26 cellular contexts compared by ENCODE assay signal in genomic region chr17:56257075-56257474, GRCh38.
"Had no signal": no experiment of that assay in that cellular context is flagged by ENCODE, and none has a peak within 500 bp of the region (broad histone marks: within the 10 kb centered on the region; RNA-seq: fewer than 3 reads in every experiment).

No MANE protein-coding gene starts in this region.

- H3K27ac ChIP-seq: epithelial cell of prostate, esophagus squamous epithelium, heart right ventricle, left lung, skin epidermis, testis, transverse colon had no signal

- H3K4me3 ChIP-seq: esophagus squamous epithelium, heart right ventricle, left lung, lung, mucosa of descending colon, skin epidermis, testis, transverse colon had no signal

- ATAC-seq: activated CD4-positive, alpha-beta T cell treated with anti-CD3 and anti-CD28 coated beads for 36 hours; activated naive CD4-positive, alpha-beta T cell treated with anti-CD3 and anti-CD28 coated beads, Interleukin-2, amount 50 U/mL, for 72 hours; activated T-cell treated with anti-CD3 and anti-CD28 coated beads, Interleukin-2, amount 50 U/mL, for 72 hours; heart right ventricle; left lung; mucosa of descending colon; sciatic nerve; stimulated activated naive CD8-positive, alpha-beta T cell treated with anti-CD3 and anti-CD28 coated beads, Interleukin-15, Interleukin-2, amounts not matched to agents 100 U/mL and 50 U/mL, for 24 hours had no signal

- FAIRE-seq: colon, endometrium had no signal

- H3K36me3 ChIP-seq: esophagus squamous epithelium, heart right ventricle, left lung, transverse colon had no signal

- H3K4me1 Mint-ChIP-seq: activated CD4-positive, alpha-beta T cell treated with anti-CD3 and anti-CD28 coated beads for 36 hours; nephron had no signal

- H3K9me3 ChIP-seq: esophagus squamous epithelium, heart right ventricle, left lung, mucosa of descending colon, testis, transverse colon had no signal

- H3K9me3 Mint-ChIP-seq: activated naive CD4-positive, alpha-beta T cell treated with anti-CD3 and anti-CD28 coated beads, Interleukin-2, amount 50 U/mL, for 72 hours; activated T-cell treated with anti-CD3 and anti-CD28 coated beads, Interleukin-2, amount 50 U/mL, for 72 hours; nephron had no signal

- H3K4me1 ChIP-seq: esophagus squamous epithelium, heart right ventricle, left lung, testis, transverse colon had no signal

- H3K27me3 ChIP-seq: esophagus squamous epithelium, heart right ventricle, left lung, testis, transverse colon had no signal

- H3K4me3 Mint-ChIP-seq: activated CD4-positive, alpha-beta T cell treated with anti-CD3 and anti-CD28 coated beads for 36 hours; activated T-cell treated with anti-CD3 and anti-CD28 coated beads, Interleukin-2, amount 50 U/mL, for 72 hours; nephron had no signal

- H3K27ac Mint-ChIP-seq: activated CD4-positive, alpha-beta T cell treated with anti-CD3 and anti-CD28 coated beads for 36 hours; activated naive CD4-positive, alpha-beta T cell treated with anti-CD3 and anti-CD28 coated beads, Interleukin-2, amount 50 U/mL, for 72 hours; activated T-cell treated with anti-CD3 and anti-CD28 coated beads, Interleukin-2, amount 50 U/mL, for 72 hours; nephron had no signal

- DNase-seq: activated CD4-positive, alpha-beta T cell treated with anti-CD3 and anti-CD28 coated beads for 36 hours; activated CD4-positive, CD25-positive, alpha-beta regulatory T cell; activated naive CD4-positive, alpha-beta T cell; activated T-cell treated with anti-CD3 and anti-CD28 coated beads for 4 hours; activated T-cell treated with anti-CD3 and anti-CD28 coated beads, Interleukin-2, amount 50 U/mL, for 72 hours; anterior cingulate cortex; dermis blood vessel endothelial cell; effector CD4-positive, alpha-beta T cell; esophagus squamous epithelium; foreskin melanocyte; heart right ventricle; left lung; mucosa of descending colon; stimulated activated CD4-positive, alpha-beta T cell treated with anti-CD3 and anti-CD28 coated beads, Interleukin-12 subunit alpha, Interleukin-12 subunit beta, amount 100 ng/mL, for 4 hours; stimulated activated CD4-positive, alpha-beta T cell treated with anti-CD3 and anti-CD28 coated beads, Interleukin-4, amount 100 ng/mL, for 1 hour; stimulated activated naive CD8-positive, alpha-beta T cell treated with anti-CD3 and anti-CD28 coated beads, Interleukin-15, Interleukin-2, amounts not matched to agents 100 U/mL and 50 U/mL, for 24 hours; testis; transverse colon had no signal

- H3K36me3 Mint-ChIP-seq: activated naive CD4-positive, alpha-beta T cell treated with anti-CD3 and anti-CD28 coated beads, Interleukin-2, amount 50 U/mL, for 72 hours had no signal
